Comparison of ENCODE assay signal across 1 cellular context in genomic region chr22:29000225-29000556, GRCh38.
TF ChIP-seq lines count a peak whose summit lies in the region.

No MANE protein-coding gene starts in this region.

TF ChIP-seq in HepG2, 621 proteins besides CTCF, POLR2A, EP300 and RAD21 (continued from another document):
- TF ChIP-seq, protein P1, sequence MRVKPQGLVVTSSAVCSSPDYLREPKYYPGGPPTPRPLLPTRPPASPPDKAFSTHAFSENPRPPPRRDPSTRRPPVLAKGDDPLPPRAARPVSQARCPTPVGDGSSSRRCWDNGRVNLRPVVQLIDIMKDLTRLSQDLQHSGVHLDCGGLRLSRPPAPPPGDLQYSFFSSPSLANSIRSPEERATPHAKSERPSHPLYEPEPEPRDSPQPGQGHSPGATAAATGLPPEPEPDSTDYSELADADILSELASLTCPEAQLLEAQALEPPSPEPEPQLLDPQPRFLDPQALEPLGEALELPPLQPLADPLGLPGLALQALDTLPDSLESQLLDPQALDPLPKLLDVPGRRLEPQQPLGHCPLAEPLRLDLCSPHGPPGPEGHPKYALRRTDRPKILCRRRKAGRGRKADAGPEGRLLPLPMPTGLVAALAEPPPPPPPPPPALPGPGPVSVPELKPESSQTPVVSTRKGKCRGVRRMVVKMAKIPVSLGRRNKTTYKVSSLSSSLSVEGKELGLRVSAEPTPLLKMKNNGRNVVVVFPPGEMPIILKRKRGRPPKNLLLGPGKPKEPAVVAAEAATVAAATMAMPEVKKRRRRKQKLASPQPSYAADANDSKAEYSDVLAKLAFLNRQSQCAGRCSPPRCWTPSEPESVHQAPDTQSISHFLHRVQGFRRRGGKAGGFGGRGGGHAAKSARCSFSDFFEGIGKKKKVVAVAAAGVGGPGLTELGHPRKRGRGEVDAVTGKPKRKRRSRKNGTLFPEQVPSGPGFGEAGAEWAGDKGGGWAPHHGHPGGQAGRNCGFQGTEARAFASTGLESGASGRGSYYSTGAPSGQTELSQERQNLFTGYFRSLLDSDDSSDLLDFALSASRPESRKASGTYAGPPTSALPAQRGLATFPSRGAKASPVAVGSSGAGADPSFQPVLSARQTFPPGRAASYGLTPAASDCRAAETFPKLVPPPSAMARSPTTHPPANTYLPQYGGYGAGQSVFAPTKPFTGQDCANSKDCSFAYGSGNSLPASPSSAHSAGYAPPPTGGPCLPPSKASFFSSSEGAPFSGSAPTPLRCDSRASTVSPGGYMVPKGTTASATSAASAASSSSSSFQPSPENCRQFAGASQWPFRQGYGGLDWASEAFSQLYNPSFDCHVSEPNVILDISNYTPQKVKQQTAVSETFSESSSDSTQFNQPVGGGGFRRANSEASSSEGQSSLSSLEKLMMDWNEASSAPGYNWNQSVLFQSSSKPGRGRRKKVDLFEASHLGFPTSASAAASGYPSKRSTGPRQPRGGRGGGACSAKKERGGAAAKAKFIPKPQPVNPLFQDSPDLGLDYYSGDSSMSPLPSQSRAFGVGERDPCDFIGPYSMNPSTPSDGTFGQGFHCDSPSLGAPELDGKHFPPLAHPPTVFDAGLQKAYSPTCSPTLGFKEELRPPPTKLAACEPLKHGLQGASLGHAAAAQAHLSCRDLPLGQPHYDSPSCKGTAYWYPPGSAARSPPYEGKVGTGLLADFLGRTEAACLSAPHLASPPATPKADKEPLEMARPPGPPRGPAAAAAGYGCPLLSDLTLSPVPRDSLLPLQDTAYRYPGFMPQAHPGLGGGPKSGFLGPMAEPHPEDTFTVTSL (CRISPR knock-in tag; IDR thresholded peaks at IDR 0.05; ENCODE audit: borderline replicate concordance) = no peak
- no peak for TF ChIP-seq MAFK (conservative IDR thresholded peaks at IDR 0.05 in 1 of 2, IDR thresholded peaks at IDR 0.05 in 1 of 2; ENCODE audit: low read length in 2 of 2)
- no peak for TF ChIP-seq ZNF780A (CRISPR knock-in tag; IDR thresholded peaks at IDR 0.05)
- TF ChIP-seq, protein P2, sequence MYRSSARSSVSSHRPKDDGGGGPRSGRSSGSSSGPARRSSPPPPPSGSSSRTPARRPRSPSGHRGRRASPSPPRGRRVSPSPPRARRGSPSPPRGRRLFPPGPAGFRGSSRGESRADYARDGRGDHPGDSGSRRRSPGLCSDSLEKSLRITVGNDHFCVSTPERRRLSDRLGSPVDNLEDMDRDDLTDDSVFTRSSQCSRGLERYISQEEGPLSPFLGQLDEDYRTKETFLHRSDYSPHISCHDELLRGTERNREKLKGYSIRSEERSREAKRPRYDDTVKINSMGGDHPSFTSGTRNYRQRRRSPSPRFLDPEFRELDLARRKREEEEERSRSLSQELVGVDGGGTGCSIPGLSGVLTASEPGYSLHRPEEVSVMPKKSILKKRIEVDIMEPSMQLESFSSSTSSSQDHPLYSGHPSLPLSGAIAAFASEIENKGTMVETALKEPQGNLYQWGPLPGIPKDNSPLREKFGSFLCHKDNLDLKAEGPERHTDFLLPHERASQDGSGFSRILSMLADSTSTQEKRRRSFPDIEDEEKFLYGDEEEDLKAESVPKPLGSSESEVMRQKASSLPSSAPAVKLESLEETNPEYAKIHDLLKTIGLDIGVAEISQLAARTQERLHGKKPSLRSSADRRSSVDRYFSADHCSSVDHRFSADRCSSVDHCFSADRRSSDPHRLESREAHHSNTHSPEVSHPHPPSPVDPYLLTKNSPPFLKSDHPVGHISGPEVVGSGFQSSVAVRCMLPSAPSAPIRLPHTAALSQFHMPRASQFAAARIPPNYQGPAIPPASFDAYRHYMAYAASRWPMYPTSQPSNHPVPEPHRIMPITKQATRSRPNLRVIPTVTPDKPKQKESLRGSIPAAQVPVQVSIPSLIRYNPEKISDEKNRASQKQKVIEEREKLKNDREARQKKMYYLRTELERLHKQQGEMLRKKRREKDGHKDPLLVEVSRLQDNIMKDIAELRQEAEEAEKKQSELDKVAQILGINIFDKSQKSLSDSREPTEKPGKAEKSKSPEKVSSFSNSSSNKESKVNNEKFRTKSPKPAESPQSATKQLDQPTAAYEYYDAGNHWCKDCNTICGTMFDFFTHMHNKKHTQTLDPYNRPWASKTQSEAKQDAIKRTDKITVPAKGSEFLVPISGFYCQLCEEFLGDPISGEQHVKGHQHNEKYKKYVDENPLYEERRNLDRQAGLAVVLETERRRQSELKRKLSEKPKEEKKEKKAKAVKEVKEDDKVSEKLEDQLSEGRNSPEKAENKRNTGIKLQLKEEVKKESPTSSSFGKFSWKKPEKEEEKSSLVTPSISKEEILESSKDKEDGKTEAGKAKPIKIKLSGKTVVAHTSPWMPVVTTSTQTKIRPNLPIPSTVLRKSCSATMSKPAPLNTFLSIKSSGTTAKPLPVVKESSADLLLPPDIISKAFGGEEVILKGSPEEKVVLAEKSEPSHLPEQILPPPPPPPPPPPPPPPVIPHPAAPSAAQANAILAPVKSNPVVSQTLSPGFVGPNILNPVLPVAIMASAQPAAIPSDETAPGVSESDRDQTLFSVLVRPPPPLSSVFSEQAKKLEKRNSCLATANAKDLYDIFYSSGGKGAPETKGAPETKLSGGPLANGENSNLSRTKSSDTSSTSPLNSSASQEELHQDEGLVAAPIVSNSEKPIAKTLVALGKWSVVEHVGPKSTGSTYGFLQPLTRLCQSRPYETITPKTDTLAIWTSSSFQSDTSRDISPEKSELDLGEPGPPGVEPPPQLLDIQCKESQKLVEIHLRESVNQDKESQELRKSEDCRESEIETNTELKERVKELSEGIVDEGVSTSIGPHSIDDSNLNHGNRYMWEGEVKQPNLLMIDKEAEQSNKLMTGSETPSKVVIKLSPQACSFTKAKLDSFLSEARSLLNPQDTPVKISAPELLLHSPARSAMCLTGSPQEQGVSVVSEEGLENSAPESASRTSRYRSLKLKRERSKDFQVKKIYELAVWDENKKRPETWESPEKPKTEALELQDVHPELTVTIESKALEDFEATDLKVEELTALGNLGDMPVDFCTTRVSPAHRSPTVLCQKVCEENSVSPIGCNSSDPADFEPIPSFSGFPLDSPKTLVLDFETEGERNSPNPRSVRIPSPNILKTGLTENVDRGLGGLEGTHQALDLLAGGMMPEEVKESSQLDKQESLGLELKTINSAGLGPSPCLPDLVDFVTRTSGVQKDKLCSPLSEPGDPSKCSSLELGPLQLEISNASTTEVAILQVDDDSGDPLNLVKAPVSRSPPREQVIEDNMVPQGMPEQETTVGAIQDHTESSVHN (CRISPR knock-in tag; IDR thresholded peaks at IDR 0.05) = no peak
- no peak for TF ChIP-seq IRF1 (CRISPR knock-in tag; IDR thresholded peaks at IDR 0.05; ENCODE audit: low read depth)
- no peak for TF ChIP-seq ZFP1 (CRISPR knock-in tag; IDR thresholded peaks at IDR 0.05)
- TF ChIP-seq, protein P3, sequence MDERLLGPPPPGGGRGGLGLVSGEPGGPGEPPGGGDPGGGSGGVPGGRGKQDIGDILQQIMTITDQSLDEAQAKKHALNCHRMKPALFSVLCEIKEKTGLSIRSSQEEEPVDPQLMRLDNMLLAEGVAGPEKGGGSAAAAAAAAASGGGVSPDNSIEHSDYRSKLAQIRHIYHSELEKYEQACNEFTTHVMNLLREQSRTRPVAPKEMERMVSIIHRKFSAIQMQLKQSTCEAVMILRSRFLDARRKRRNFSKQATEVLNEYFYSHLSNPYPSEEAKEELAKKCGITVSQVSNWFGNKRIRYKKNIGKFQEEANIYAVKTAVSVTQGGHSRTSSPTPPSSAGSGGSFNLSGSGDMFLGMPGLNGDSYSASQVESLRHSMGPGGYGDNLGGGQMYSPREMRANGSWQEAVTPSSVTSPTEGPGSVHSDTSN (CRISPR knock-in tag; IDR thresholded peaks at IDR 0.05) = no peak
- TF ChIP-seq, protein P4, sequence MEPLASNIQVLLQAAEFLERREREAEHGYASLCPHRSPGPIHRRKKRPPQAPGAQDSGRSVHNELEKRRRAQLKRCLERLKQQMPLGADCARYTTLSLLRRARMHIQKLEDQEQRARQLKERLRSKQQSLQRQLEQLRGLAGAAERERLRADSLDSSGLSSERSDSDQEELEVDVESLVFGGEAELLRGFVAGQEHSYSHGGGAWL (CRISPR knock-in tag; IDR thresholded peaks at IDR 0.05) = no peak
- TF ChIP-seq ZNF576 (CRISPR knock-in tag; IDR thresholded peaks at IDR 0.05) = no peak
- TF ChIP-seq RORA (CRISPR knock-in tag; IDR thresholded peaks at IDR 0.05) = no peak
- no peak for TF ChIP-seq ZNF432 (CRISPR knock-in tag; IDR thresholded peaks at IDR 0.05; ENCODE audit: borderline replicate concordance)
- TF ChIP-seq ZNF674 (CRISPR knock-in tag; IDR thresholded peaks at IDR 0.05; ENCODE audit: low read depth) = no peak
- no peak for TF ChIP-seq ZBTB43 (CRISPR knock-in tag; conservative IDR thresholded peaks at IDR 0.05)
- no peak for TF ChIP-seq ZNF570 (CRISPR knock-in tag; IDR thresholded peaks at IDR 0.05; ENCODE audit: borderline replicate concordance)
- no peak for TF ChIP-seq TARDBP (CRISPR knock-in tag; IDR thresholded peaks at IDR 0.05)
- no peak for TF ChIP-seq SRSF9 (IDR thresholded peaks at IDR 0.05; ENCODE audit: borderline replicate concordance, insufficient read depth, low read depth, low read length, poor library complexity, severe bottlenecking)
- no peak for TF ChIP-seq CHD4 (IDR thresholded peaks at IDR 0.05; ENCODE audit: borderline replicate concordance, low read length)
TF ChIP-seq in HepG2: peak in this region for 0.
